Comparison of ENCODE assay signal across 9 cellular contexts in the genomic region with DNA sequence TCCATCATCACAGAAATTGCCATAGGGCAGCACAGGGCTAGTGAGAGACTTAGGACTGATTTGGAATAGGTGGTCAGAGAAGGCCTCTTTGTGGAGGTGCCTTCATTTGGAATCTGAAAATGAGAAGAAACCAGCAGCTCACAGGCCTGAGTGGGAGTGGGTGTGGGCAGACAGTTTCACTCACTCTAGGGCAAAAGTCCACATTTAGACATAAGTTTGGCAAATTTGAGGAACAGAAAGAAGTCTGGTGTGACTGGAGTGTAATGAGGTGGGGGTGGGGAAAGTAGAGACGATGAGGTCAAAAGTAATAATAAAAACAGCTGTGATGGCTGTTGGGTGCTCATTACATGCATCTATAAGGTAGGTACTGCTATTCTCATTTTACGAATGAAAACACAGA. TPM values are rescaled to one million over a fixed set of nuclear protein-coding genes. Genes with fewer than 3 reads are reported as not detected.
DNase-seq lines count a peak whose midpoint lies in the region; ATAC-seq and TF ChIP-seq lines count a peak whose summit lies in the region.
"Had no signal": no experiment of that assay in that cellular context is flagged by ENCODE, and none has a peak within 500 bp of the region (broad histone marks: within the 10 kb centered on the region; RNA-seq: fewer than 3 reads in every experiment).

No MANE protein-coding gene starts in this region.

- no peak for TF ChIP-seq CTCF in tibial nerve (IDR thresholded peaks at IDR 0.05)

- H2AK5ac ChIP-seq in trophoblast cell (ENCODE audit: low read length), result peak overlapping the region; percentile 33

- DNase-seq in NOMO-1 (lab: John Stamatoyannopoulos, UW; ENCODE audit: unreplicated experiment in 2 of 2) (peak; percentile 87 to 92), trophoblast cell (no peak), tibial nerve (ENCODE audit: low spot score in 2 of 2) (no peak), NCI-H774 (lab: John Stamatoyannopoulos, UW) (no peak), KBM-7 (no peak)
- DNase-seq: activated effector memory CD4-positive, alpha-beta T cell treated with Interleukin-2 at 50 U/mL for 16 hours had no signal

- H3K23ac ChIP-seq in trophoblast cell (ENCODE audit: low read length), result no peak overlapping the region

- H3K27ac ChIP-seq in trophoblast cell (ENCODE audit: low read depth, low read length) (peak overlapping the region; percentile 11), tibial nerve (no peak overlapping the region)
- H3K27ac ChIP-seq: thoracic aorta had no signal

- H3K4ac ChIP-seq in trophoblast cell (ENCODE audit: low read depth, low read length), result no peak overlapping the region

- H2BK12ac ChIP-seq in trophoblast cell (ENCODE audit: low read length), result peak overlapping the region; percentile 81

- peak overlapping the region; percentile 85 for H4K91ac ChIP-seq in trophoblast cell (ENCODE audit: low read depth, low read length)

- no peak overlapping the region for H3K4me2 ChIP-seq in trophoblast cell (ENCODE audit: low read length)

- H3K14ac ChIP-seq in trophoblast cell (ENCODE audit: low read length), result peak overlapping the region; percentile 34

- in situ Hi-C loops in KBM-7 (cut with MboI; ENCODE audit: low pct_unique_long_range_greater_than_20kb, low sequenced_read_pairs), result no loop called here

- no peak overlapping the region for H3K9ac ChIP-seq in trophoblast cell (ENCODE audit: low read length)

- peaks cover 26 to 36% of the 10 kb centered on the region in 2 experiments for H3K4me1 ChIP-seq in trophoblast cell (ENCODE audit: control insufficient read depth in 1 of 2, insufficient read depth in 2 of 2, low read length in 2 of 2)
- H3K4me1 ChIP-seq in tibial nerve, result peaks cover 0 to 18% (median 12%) of the 10 kb centered on the region in 4 donors

- peaks cover 27% of the 10 kb centered on the region for H3K79me1 ChIP-seq in trophoblast cell (ENCODE audit: low read length)

- peak overlapping the region; percentile 45 for H2BK5ac ChIP-seq in trophoblast cell (ENCODE audit: low read depth, low read length, poor library complexity)

- H3K36me3 ChIP-seq in trophoblast cell (ENCODE audit: control insufficient read depth in 1 of 2, insufficient read depth in 2 of 2, low read length in 2 of 2) (no peaks in the 10 kb centered on the region), tibial nerve (no peaks in the 10 kb centered on the region)
- H3K36me3 ChIP-seq: thoracic aorta had no signal

- 100% methylated on average over 1 of the region's 2 CpGs for WGBS in trophoblast cell (ENCODE audit: extremely low coverage, insufficient coverage, insufficient read length)
- 59 to 72% methylated on average over 2 of the region's 2 CpGs for WGBS in tibial nerve, 2 donors

- H3K27me3 ChIP-seq in trophoblast cell (ENCODE audit: insufficient read depth, low read length) (no peaks in the 10 kb centered on the region), tibial nerve (no peaks in the 10 kb centered on the region)

- H2AFZ ChIP-seq in trophoblast cell (ENCODE audit: insufficient read depth, low read length, poor library complexity), result no peak overlapping the region

- no peaks in the 10 kb centered on the region for H3K9me3 ChIP-seq in trophoblast cell (ENCODE audit: insufficient read depth, low read depth, low read length)
- H3K9me3 ChIP-seq in tibial nerve, result no peaks in the 10 kb centered on the region
- H3K9me3 ChIP-seq: thoracic aorta had no signal

- no peak overlapping the region for H3K4me3 ChIP-seq in trophoblast cell (ENCODE audit: low read depth, low read length)
- H3K4me3 ChIP-seq in tibial nerve, result no peak overlapping the region
- H3K4me3 ChIP-seq: thoracic aorta had no signal

- peak; percentile 41 for ATAC-seq in GM19023 (IDR thresholded peaks at IDR 0.05; ENCODE audit: unreplicated experiment)
- ATAC-seq in HG02610 (IDR thresholded peaks at IDR 0.05; ENCODE audit: unreplicated experiment), result peak; percentile 57

- peak overlapping the region; percentile 25 for H4K8ac ChIP-seq in trophoblast cell (ENCODE audit: low read depth, low read length)

- no peak for TF ChIP-seq POLR2A in tibial nerve (IDR thresholded peaks at IDR 0.05)

- no peak overlapping the region for H4K12ac ChIP-seq in trophoblast cell (ENCODE audit: low read depth, low read length)

- H3K79me2 ChIP-seq in trophoblast cell (ENCODE audit: control insufficient read depth, insufficient read depth, low read length, poor library complexity), result peaks cover 8% of the 10 kb centered on the region

- no peak overlapping the region for H3K18ac ChIP-seq in trophoblast cell (ENCODE audit: low read length)

- TF ChIP-seq EP300 in tibial nerve (IDR thresholded peaks at IDR 0.05), result no peak

- peak overlapping the region; percentile 75 for H2BK120ac ChIP-seq in trophoblast cell (ENCODE audit: insufficient read depth, low read length, poor library complexity)

RNA-seq across cellular contexts. Expression of a gene that starts 22.4 kb away (rescaled TPM):
- polyA plus RNA-seq in trophoblast cell (2013), result 28.1 and 29.7 TPM in 2 replicates
- 10 to 100 TPM; 26.2 to 41.8 (median 36.5) TPM for total RNA-seq in tibial nerve

Comparison
In these comparisons a context has a peak if more than half of its experiments do, and no peak if none do; other contexts are left out.
1. DNase-seq: peak in NOMO-1 (2 of 2); none in trophoblast cell (0 of 2), tibial nerve (0 of 2), NCI-H774 (single experiment) and KBM-7 (single experiment).